ENCODE assay signal across 8 cellular contexts in genomic region chr1:202991112-202991511, GRCh38. TPM values are rescaled to one million over a fixed set of nuclear protein-coding genes. Genes with fewer than 3 reads are reported as not detected.
"Had no signal": no experiment of that assay in that cellular context is flagged by ENCODE, and none has a peak within 500 bp of the region (broad histone marks: within the 10 kb centered on the region; RNA-seq: fewer than 3 reads in every experiment).

No MANE protein-coding gene starts in this region.

- H3K9ac ChIP-seq: GM23248 had no signal

- H3K36me3 Mint-ChIP-seq: IgD-negative memory B cell had no signal

- H3K27ac ChIP-seq: GM23248 had no signal

- H3K9me3 Mint-ChIP-seq: H9 had no signal

- H3K4me3 ChIP-seq: GM23248 had no signal

- ATAC-seq: HepG2 had no signal

- DNase-seq: GM23248, H9, HCEC 1CT, KG1 had no signal

- H3K27ac Mint-ChIP-seq: H9, IgD-negative memory B cell had no signal

- FAIRE-seq: H1, H54, HepG2 had no signal

- H3K4me3 Mint-ChIP-seq: H9 had no signal

- H2AFZ ChIP-seq: GM23248 had no signal

- H3K4me1 Mint-ChIP-seq: IgD-negative memory B cell had no signal

RNA-seq across cellular contexts. Expression of gene PPFIA4, which starts 35.2 kb away (rescaled TPM):
- total RNA-seq: HepG2 had no signal
- polyA plus RNA-seq: IgD-negative memory B cell had no signal
